Comparison of ENCODE assay signal across 8 cellular contexts in the genomic region with DNA sequence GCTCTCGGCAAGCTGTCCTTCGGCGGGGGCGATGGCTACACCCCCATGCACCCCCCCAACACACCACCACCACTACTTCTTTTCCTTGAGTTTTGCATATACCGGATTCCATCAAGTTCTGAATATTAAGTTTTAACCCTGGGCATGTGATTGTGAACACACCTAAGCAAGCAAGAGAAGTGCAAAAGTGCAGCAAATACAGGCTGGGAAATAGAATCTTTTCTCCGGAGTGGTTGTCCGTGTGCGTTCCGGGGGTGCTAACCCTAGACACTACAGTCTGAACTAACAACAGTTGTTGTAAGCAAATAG. TPM values are rescaled to one million over a fixed set of nuclear protein-coding genes. Genes with fewer than 3 reads are reported as not detected.
A peak's percentile ranks its signal among the peaks of the same experiment; 100 is the strongest.
DNase-seq lines count a peak whose midpoint lies in the region; ATAC-seq and TF ChIP-seq lines count a peak whose summit lies in the region.

No MANE protein-coding gene starts in this region.

- H3K4me3 ChIP-seq in SK-N-MC (peak overlapping the region; percentile 78), fibroblast of villous mesenchyme (ENCODE audit: low read depth, low read length) (peak overlapping the region; percentile 73), prostate gland (peak overlapping the region; percentile 78 to 90)

- H3K27me3 ChIP-seq in prostate gland (replicated peaks; ENCODE audit: insufficient read depth): no peaks in the 10 kb centered on the region

- H3K27ac ChIP-seq in SK-N-MC (no peak overlapping the region), prostate gland (peak overlapping the region; percentile 78 to 83)

- no peak for ATAC-seq in HG03521 (IDR thresholded peaks at IDR 0.05; ENCODE audit: unreplicated experiment)

- H3K4me1 ChIP-seq in ES-I3 (ENCODE audit: insufficient read depth, low read length) (peaks cover 32% of the 10 kb centered on the region), prostate gland (replicated peaks) (no peaks in the 10 kb centered on the region)

- intact Hi-C loops in prostate gland (cut with DNase I): loop anchor here (5.0 kb wide), 4 partner anchors 59 to 344 kb away; partner anchors contain the start of gene ME3

- 2% methylated on average over 9 of the region's 9 CpGs for WGBS in prostate gland

- H3K9me3 ChIP-seq in ES-I3 (ENCODE audit: control insufficient read depth, insufficient read depth, low read length) (no peaks in the 10 kb centered on the region), SK-N-MC (ENCODE audit: low read depth, low read length) (no peaks in the 10 kb centered on the region), prostate gland (no peaks in the 10 kb centered on the region)

- H3K36me3 ChIP-seq in ES-I3 (ENCODE audit: insufficient read depth, low read length) (no peaks in the 10 kb centered on the region), SK-N-MC (ENCODE audit: insufficient read depth, low read length) (no peaks in the 10 kb centered on the region), prostate gland (no peaks in the 10 kb centered on the region)

- TF ChIP-seq CTCF in fibroblast of villous mesenchyme (IDR thresholded peaks at IDR 0.05; ENCODE audit: insufficient read depth, low read depth, low read length) (no peak), prostate gland (IDR thresholded peaks at IDR 0.05) (no peak)

- no peak for TF ChIP-seq POLR2A in prostate gland (IDR thresholded peaks at IDR 0.05)

- DNase-seq in SK-N-MC (ENCODE audit: low read depth, low spot score): no peak
- DNase-seq in fibroblast of villous mesenchyme (ENCODE audit: low read depth): peak; percentile 18
- DNase-seq in prostate gland (ENCODE audit: low spot score): no peak
- no peak for DNase-seq in activated gamma-delta T cell (lab: John Stamatoyannopoulos, UW)
- DNase-seq in midbrain (lab: John Stamatoyannopoulos, UW): no peak
- no peak for DNase-seq in NCI-H1694 (lab: John Stamatoyannopoulos, UW)

- peak overlapping the region; percentile 77 for H3K9ac ChIP-seq in ES-I3 (ENCODE audit: low read depth, low read length)
- H3K9ac ChIP-seq in SK-N-MC (ENCODE audit: insufficient read length): peak overlapping the region; percentile 69

RNA-seq across cellular contexts. Expression of gene PRSS23, which starts 0.6 kb away (rescaled TPM):
- total RNA-seq in fibroblast of villous mesenchyme: 131 and 136 TPM in 2 replicates
- 100 to 1,000 TPM in 1 of 2 donors, 10 to 100 TPM in 1; 43.2 to 167 TPM for total RNA-seq in prostate gland
